27 cellular contexts compared by ENCODE assay signal in genomic region chr16:88514526-88514925, GRCh38.
"Had no signal": no experiment of that assay in that cellular context is flagged by ENCODE, and none has a peak within 500 bp of the region (broad histone marks: within the 10 kb centered on the region; RNA-seq: fewer than 3 reads in every experiment).

No MANE protein-coding gene starts in this region.

- H3K4me3 Mint-ChIP-seq: activated CD4-positive, alpha-beta memory T cell treated with anti-CD3 and anti-CD28 coated beads for 36 hours; activated CD4-positive, alpha-beta T cell treated with anti-CD3 and anti-CD28 coated beads for 36 hours; activated CD4-positive, alpha-beta T cell treated with anti-CD3 and anti-CD28 coated beads, Interleukin-2, amount 10 ng/mL, durations not matched to agents 24 days and 14 days; activated CD8-positive, alpha-beta memory T cell treated with anti-CD3 and anti-CD28 coated beads, Interleukin-2, amount 10 ng/mL, durations not matched to agents 7 days and 5 days; activated CD8-positive, alpha-beta T cell treated with anti-CD3 and anti-CD28 coated beads, Interleukin-2, amount 10 ng/mL, durations not matched to agents 7 days and 5 days; activated naive CD8-positive, alpha-beta T cell; activated T-helper 1 cell treated with anti-CD3 and anti-CD28 coated beads, Interleukin-12 subunit alpha, Interleukin-12 subunit beta, Interleukin-2, Interleukin-4 antibody, amounts not matched to agents 30 ng/mL and 10 ng/mL and 1 ng/mL, durations not matched to agents 14 hours and 24 hours and 36 hours had no signal

- H3K36me3 ChIP-seq: colonic mucosa, gastrocnemius medialis, heart left ventricle had no signal

- H3K4me3 ChIP-seq: colonic mucosa, gastrocnemius medialis, heart left ventricle had no signal

- H3K27me3 ChIP-seq: colonic mucosa, foreskin keratinocyte, heart left ventricle had no signal

- FAIRE-seq: astrocyte had no signal

- H3K27me3 Mint-ChIP-seq: activated CD4-positive, alpha-beta memory T cell treated with anti-CD3 and anti-CD28 coated beads for 36 hours; activated CD4-positive, alpha-beta T cell treated with anti-CD3 and anti-CD28 coated beads for 36 hours; activated CD4-positive, alpha-beta T cell treated with anti-CD3 and anti-CD28 coated beads, Interleukin-2, amount 10 ng/mL, durations not matched to agents 24 days and 14 days; activated CD8-positive, alpha-beta memory T cell treated with anti-CD3 and anti-CD28 coated beads, Interleukin-2, amount 10 ng/mL, durations not matched to agents 7 days and 5 days; activated naive CD8-positive, alpha-beta T cell had no signal

- H3K9me3 ChIP-seq: colonic mucosa, gastrocnemius medialis, heart left ventricle had no signal

- H3K27ac ChIP-seq: colonic mucosa, foreskin keratinocyte, gastrocnemius medialis, heart left ventricle had no signal

- H3K4me1 ChIP-seq: foreskin keratinocyte, gastrocnemius medialis had no signal

- ATAC-seq: activated CD4-positive, alpha-beta T cell treated with anti-CD3 and anti-CD28 coated beads for 36 hours; activated CD8-positive, alpha-beta memory T cell treated with anti-CD3 and anti-CD28 coated beads, Interleukin-2, amount 10 ng/mL, durations not matched to agents 7 days and 5 days; activated CD8-positive, alpha-beta T cell treated with anti-CD3 and anti-CD28 coated beads, Interleukin-2, amount 10 ng/mL, durations not matched to agents 7 days and 5 days; esophagus mucosa; foreskin keratinocyte; gastrocnemius medialis had no signal

- H3K27ac Mint-ChIP-seq: activated CD4-positive, alpha-beta memory T cell treated with anti-CD3 and anti-CD28 coated beads for 36 hours; activated CD4-positive, alpha-beta T cell treated with anti-CD3 and anti-CD28 coated beads for 36 hours; activated CD4-positive, alpha-beta T cell treated with anti-CD3 and anti-CD28 coated beads, Interleukin-2, amount 10 ng/mL, durations not matched to agents 24 days and 14 days; activated CD8-positive, alpha-beta memory T cell treated with anti-CD3 and anti-CD28 coated beads, Interleukin-2, amount 10 ng/mL, durations not matched to agents 7 days and 5 days; activated CD8-positive, alpha-beta T cell treated with anti-CD3 and anti-CD28 coated beads, Interleukin-2, amount 10 ng/mL, durations not matched to agents 7 days and 5 days; activated naive CD8-positive, alpha-beta T cell; activated T-helper 1 cell treated with anti-CD3 and anti-CD28 coated beads, Interleukin-12 subunit alpha, Interleukin-12 subunit beta, Interleukin-2, Interleukin-4 antibody, amounts not matched to agents 30 ng/mL and 10 ng/mL and 1 ng/mL, durations not matched to agents 14 hours and 24 hours and 36 hours; activated T-helper 2 cell treated with anti-CD3 and anti-CD28 coated beads, Interferon-gamma antibody, Interleukin-2, Interleukin-4, amounts not matched to agents 10 μg/mL and 5 μg/mL and 100 μg/mL, durations not matched to agents 14 hours and 24 hours and 36 hours had no signal

- DNase-seq: activated CD4-positive, alpha-beta memory T cell treated with anti-CD3 and anti-CD28 coated beads for 36 hours; activated CD4-positive, alpha-beta T cell treated with anti-CD3 and anti-CD28 coated beads for 36 hours; activated CD4-positive, alpha-beta T cell treated with anti-CD3 and anti-CD28 coated beads, Interleukin-2, amount 10 ng/mL, durations not matched to agents 24 days and 14 days; activated CD4-positive, CD25-positive, alpha-beta regulatory T cell; activated CD4-positive, CD25-positive, alpha-beta regulatory T cell treated with anti-CD3 and anti-CD28 coated beads, Interleukin-2, amount 50 U/mL, for 72 hours; activated CD8-positive, alpha-beta memory T cell treated with anti-CD3 and anti-CD28 coated beads, Interleukin-2, amount 10 ng/mL, durations not matched to agents 7 days and 5 days; activated CD8-positive, alpha-beta memory T cell treated with anti-CD3 and anti-CD28 coated beads, Interleukin-2, amount 50 U/mL, for 4 hours; activated CD8-positive, alpha-beta T cell treated with anti-CD3 and anti-CD28 coated beads, Interleukin-2, amount 10 ng/mL, durations not matched to agents 7 days and 5 days; activated effector memory CD4-positive, alpha-beta T cell treated with anti-CD3 and anti-CD28 coated beads, Interleukin-2, amount 50 U/mL, for 16 hours; activated naive CD4-positive, alpha-beta T cell treated with anti-CD3 and anti-CD28 coated beads, Interleukin-2, amount 50 U/mL, for 16 hours; activated T-cell treated with anti-CD3 and anti-CD28 coated beads, Interleukin-2, amount 50 U/mL, for 1 hour; activated T-cell treated with anti-CD3 and anti-CD28 coated beads, Interleukin-2, amount 50 U/mL, for 48 hours; amniotic stem cell; central memory CD4-positive, alpha-beta T cell; cerebellar nuclear complex; colonic mucosa; effector CD8-positive, alpha-beta T cell; foreskin keratinocyte; gastrocnemius medialis; glutamatergic neuron; heart left ventricle; T-helper 2 cell had no signal

- H3K4me1 Mint-ChIP-seq: activated CD4-positive, alpha-beta T cell treated with anti-CD3 and anti-CD28 coated beads for 36 hours; activated CD4-positive, alpha-beta T cell treated with anti-CD3 and anti-CD28 coated beads, Interleukin-2, amount 10 ng/mL, durations not matched to agents 24 days and 14 days; activated CD8-positive, alpha-beta memory T cell treated with anti-CD3 and anti-CD28 coated beads, Interleukin-2, amount 10 ng/mL, durations not matched to agents 7 days and 5 days had no signal
